ENCODE assay signal across 12 cellular contexts in genomic region chr10:71973777-71974488, GRCh38. TPM values are rescaled to one million over a fixed set of nuclear protein-coding genes. Genes with fewer than 3 reads are reported as not detected.
DNase-seq lines count a peak whose midpoint lies in the region; ATAC-seq and TF ChIP-seq lines count a peak whose summit lies in the region.
"Had no signal": no experiment of that assay in that cellular context is flagged by ENCODE, and none has a peak within 500 bp of the region (broad histone marks: within the 10 kb centered on the region; RNA-seq: fewer than 3 reads in every experiment).

No MANE protein-coding gene starts in this region.

- peak; percentile 25 to 42 for ATAC-seq in activated CD4-positive, CD25-positive, alpha-beta regulatory T cell treated with anti-CD3 and anti-CD28 coated beads, Interleukin-2, amount 50 U/mL, for 24 hours
- peak; percentile 47 for ATAC-seq in stimulated activated naive CD8-positive, alpha-beta T cell treated with anti-CD3 and anti-CD28 coated beads, Interleukin-15, amount 100 ng/mL, for 72 hours
- no peak for ATAC-seq in HG03196 (IDR thresholded peaks at IDR 0.05; ENCODE audit: unreplicated experiment)
- no peak for ATAC-seq in GM18870 (IDR thresholded peaks at IDR 0.05; ENCODE audit: unreplicated experiment)
- ATAC-seq: WTC11 had no signal

- no peak for TF ChIP-seq POLR2A in esophagus muscularis mucosa (IDR thresholded peaks at IDR 0.05; ENCODE audit: low read depth)

- TF ChIP-seq CTCF in esophagus muscularis mucosa (IDR thresholded peaks at IDR 0.05) = no peak

- H3K4me3 Mint-ChIP-seq in stimulated activated naive CD8-positive, alpha-beta T cell treated with anti-CD3 and anti-CD28 coated beads, Interleukin-15, amount 100 ng/mL, for 72 hours = peak overlapping the region; percentile 33 to 67
- H3K4me3 Mint-ChIP-seq: WTC11 had no signal

- intact Hi-C loops in esophagus muscularis mucosa (cut with DNase I) = no loop called here

- H3K4me1 ChIP-seq in esophagus muscularis mucosa = peaks cover 97 to 100% (median 98%) of the 10 kb centered on the region in 4 donors

- no peak overlapping the region for H3K4me3 ChIP-seq in esophagus muscularis mucosa

- DNase-seq in activated CD4-positive, CD25-positive, alpha-beta regulatory T cell treated with anti-CD3 and anti-CD28 coated beads, Interleukin-2, amount 50 U/mL, for 72 hours = no peak
- DNase-seq in esophagus muscularis mucosa (ENCODE audit: extremely low spot score) = no peak
- DNase-seq in stimulated activated naive CD8-positive, alpha-beta T cell treated with anti-CD3 and anti-CD28 coated beads, Interleukin-15, amount 100 ng/mL, for 72 hours = no peak
- DNase-seq in amygdala (lab: John Stamatoyannopoulos, UW) = no peak
- DNase-seq: 8988T; effector memory CD4-positive, alpha-beta T cell had no signal

- peaks cover 61% of the 10 kb centered on the region for H3K4me1 Mint-ChIP-seq in stimulated activated naive CD8-positive, alpha-beta T cell treated with anti-CD3 and anti-CD28 coated beads, Interleukin-15, amount 100 ng/mL, for 72 hours

- no peak for TF ChIP-seq EP300 in esophagus muscularis mucosa (IDR thresholded peaks at IDR 0.05)

- H3K36me3 ChIP-seq in KOPT-K1 (ENCODE audit: insufficient read depth, low read length) (no peaks in the 10 kb centered on the region), esophagus muscularis mucosa (peaks cover 0 to 19% (median 5%) of the 10 kb centered on the region in 4 donors)

- peak overlapping the region; percentile 17 for H3K27ac ChIP-seq in KOPT-K1 (ENCODE audit: low read depth, low read length, poor library complexity, severe bottlenecking)
- H3K27ac ChIP-seq in esophagus muscularis mucosa (replicated peaks in 1 of 4) = peak overlapping the region; percentile 79 to 87 (median 84)
- H3K27ac ChIP-seq: KMS-11 had no signal

- H3K9me3 ChIP-seq in KOPT-K1 (ENCODE audit: insufficient read depth, low read length, poor library complexity, severe bottlenecking) (no peaks in the 10 kb centered on the region), esophagus muscularis mucosa (no peaks in the 10 kb centered on the region)

- H3K27me3 ChIP-seq in esophagus muscularis mucosa = no peaks in the 10 kb centered on the region

- WGBS in esophagus muscularis mucosa = 91% methylated on average over 9 of the region's 9 CpGs

- peak overlapping the region in 1 of 2 donors; percentile 3 for H3K27ac Mint-ChIP-seq in stimulated activated naive CD8-positive, alpha-beta T cell treated with anti-CD3 and anti-CD28 coated beads, Interleukin-15, amount 100 ng/mL, for 72 hours
- H3K27ac Mint-ChIP-seq: WTC11 had no signal

- H3K27me3 Mint-ChIP-seq in stimulated activated naive CD8-positive, alpha-beta T cell treated with anti-CD3 and anti-CD28 coated beads, Interleukin-15, amount 100 ng/mL, for 72 hours = peaks cover 7% of the 10 kb centered on the region

- no peaks in the 10 kb centered on the region for H3K9me3 Mint-ChIP-seq in stimulated activated naive CD8-positive, alpha-beta T cell treated with anti-CD3 and anti-CD28 coated beads, Interleukin-15, amount 100 ng/mL, for 72 hours
- H3K9me3 Mint-ChIP-seq: WTC11 had no signal

RNA-seq across cellular contexts. Expression of gene CHST3, which starts 9.7 kb away (rescaled TPM):
- 10 to 100 TPM; 24.1 to 43.0 (median 38.7) TPM for total RNA-seq in esophagus muscularis mucosa

Comparison
In these comparisons a context has a peak if more than half of its experiments do, and no peak if none do; other contexts are left out.
1. ATAC-seq: peak in activated CD4-positive, CD25-positive, alpha-beta regulatory T cell treated with anti-CD3 and anti-CD28 coated beads, Interleukin-2, amount 50 U/mL, for 24 hours (2 of 2) and stimulated activated naive CD8-positive, alpha-beta T cell treated with anti-CD3 and anti-CD28 coated beads, Interleukin-15, amount 100 ng/mL, for 72 hours (single experiment); none in HG03196 (single experiment) and GM18870 (single experiment).